In genomic region chr4:169060396-169061081, GRCh38 we compare ENCODE assay signal across 17 cellular contexts. TPM values are rescaled to one million over a fixed set of nuclear protein-coding genes. Genes with fewer than 3 reads are reported as not detected.
DNase-seq lines count a peak whose midpoint lies in the region; ATAC-seq, FAIRE-seq and TF ChIP-seq lines count a peak whose summit lies in the region.
"Had no signal": no experiment of that assay in that cellular context is flagged by ENCODE, and none has a peak within 500 bp of the region (broad histone marks: within the 10 kb centered on the region; RNA-seq: fewer than 3 reads in every experiment).

No MANE protein-coding gene starts in this region.

- H3K27ac ChIP-seq in VCaP (peak overlapping the region; percentile 100), muscle layer of duodenum (ENCODE audit: low read length) (peak overlapping the region; percentile 10), thyroid gland (peak overlapping the region; percentile 7 to 52 (median 36))
- H3K27ac ChIP-seq: SJSA1 had no signal

- no peaks in the 10 kb centered on the region for H3K36me3 ChIP-seq in muscle layer of duodenum (ENCODE audit: control insufficient read depth in 1 of 2, insufficient read depth in 2 of 2, low read length in 2 of 2)
- no peaks in the 10 kb centered on the region for H3K36me3 ChIP-seq in thyroid gland
- H3K36me3 ChIP-seq in mucosa of descending colon (ENCODE audit: low read depth) = no peaks in the 10 kb centered on the region
- H3K36me3 ChIP-seq: SJSA1 had no signal

- no peaks in the 10 kb centered on the region for H3K27me3 ChIP-seq in muscle layer of duodenum (ENCODE audit: low read depth, low read length)
- no peaks in the 10 kb centered on the region for H3K27me3 ChIP-seq in thyroid gland
- H3K27me3 ChIP-seq: SJSA1 had no signal

- TF ChIP-seq CTCF in VCaP (conservative IDR thresholded peaks at IDR 0.05) = no peak
- TF ChIP-seq CTCF in fibroblast of pulmonary artery (IDR thresholded peaks at IDR 0.05; ENCODE audit: low read length, missing control alignments) = no peak
- no peak for TF ChIP-seq CTCF in thyroid gland (IDR thresholded peaks at IDR 0.05)
- no peak for TF ChIP-seq CTCF in mucosa of descending colon (IDR thresholded peaks at IDR 0.05)

- no peak for FAIRE-seq in HTR-8/SVneo (lab: Jason Lieb, UNC)
- FAIRE-seq: frontal cortex, G401.6, kidney had no signal

- WGBS in thyroid gland, 2 donors = 72 to 83% methylated on average over 9 of the region's 9 CpGs

- intact Hi-C loops in thyroid gland (cut with DNase I) = no loop called here
- intact Hi-C loops in mucosa of descending colon (cut with DNase I, micrococcal nuclease) = no loop called here

- H3K9me3 ChIP-seq in muscle layer of duodenum (ENCODE audit: control insufficient read depth in 1 of 2, low read length in 2 of 2) (no peaks in the 10 kb centered on the region), thyroid gland (no peaks in the 10 kb centered on the region), mucosa of descending colon (no peaks in the 10 kb centered on the region)
- H3K9me3 ChIP-seq: SJSA1 had no signal

- no peak for TF ChIP-seq POLR2A in thyroid gland (IDR thresholded peaks at IDR 0.05)

- DNase-seq in fibroblast of pulmonary artery (ENCODE audit: low read depth) (peak; percentile 11), thyroid gland (no peak), HTR-8/SVneo (ENCODE audit: insufficient read length, low spot score) (no peak), mucosa of descending colon (no peak), NCI-H1105 treated with DMSO at 0.1 percent for 48 hours (lab: John Stamatoyannopoulos, UW) (no peak)
- no peak for DNase-seq in NK-92 treated with Interleukin-12 subunit alpha and Interleukin-12 subunit beta, amount 100 ng/mL, for 24 hours (lab: John Stamatoyannopoulos, UW)
- DNase-seq: activated naive CD8-positive, alpha-beta T cell treated with anti-CD3 and anti-CD28 coated beads for 36 hours; CD4-positive, CD25-positive, alpha-beta regulatory T cell; H7; kidney; NCI-H2081 treated with DMSO at 0.1 percent for 48 hours; stimulated activated CD4-positive, alpha-beta T cell treated with anti-CD3 and anti-CD28 coated beads, Interleukin-1b, Interleukin-23, amount 100 ng/mL, for 48 hours had no signal

- no peak for ATAC-seq in mucosa of descending colon

- H3K4me3 ChIP-seq in fibroblast of pulmonary artery (replicated peaks; ENCODE audit: low read depth, low read length) = no peak overlapping the region
- H3K4me3 ChIP-seq in muscle layer of duodenum (ENCODE audit: low read depth in 1 of 2, low read length in 2 of 2) = no peak overlapping the region
- H3K4me3 ChIP-seq in thyroid gland (replicated peaks in 1 of 3) = no peak overlapping the region
- H3K4me3 ChIP-seq in mucosa of descending colon = no peak overlapping the region
- H3K4me3 ChIP-seq: SJSA1 had no signal

- H3K4me1 ChIP-seq in muscle layer of duodenum (ENCODE audit: control insufficient read depth in 1 of 2, insufficient read depth in 2 of 2, low read length in 2 of 2) = peaks cover 5 to 15% of the 10 kb centered on the region in 2 donors
- H3K4me1 ChIP-seq in thyroid gland = peaks cover 11 to 19% of the 10 kb centered on the region in 2 donors
- peaks cover 28% of the 10 kb centered on the region for H3K4me1 ChIP-seq in mucosa of descending colon (ENCODE audit: low read depth)
- H3K4me1 ChIP-seq: SJSA1 had no signal

RNA-seq across cellular contexts. Expression of gene CBR4, which starts 50.5 kb away (rescaled TPM):
- total RNA-seq in thyroid gland (10 to 100 TPM; 47.7 to 54.2 (median 49.9) TPM), mucosa of descending colon (10 to 100 TPM; 20.9 to 33.6 (median 30.2) TPM)

Comparison
In these comparisons a context has a peak if more than half of its experiments do, and no peak if none do; other contexts are left out.
1. H3K27ac ChIP-seq: peak in every context shown above with its lines; median percentile 100 in VCaP; 36 in thyroid gland; 10 in muscle layer of duodenum.